ENCODE assay signal across 1 cellular context in the genomic region with DNA sequence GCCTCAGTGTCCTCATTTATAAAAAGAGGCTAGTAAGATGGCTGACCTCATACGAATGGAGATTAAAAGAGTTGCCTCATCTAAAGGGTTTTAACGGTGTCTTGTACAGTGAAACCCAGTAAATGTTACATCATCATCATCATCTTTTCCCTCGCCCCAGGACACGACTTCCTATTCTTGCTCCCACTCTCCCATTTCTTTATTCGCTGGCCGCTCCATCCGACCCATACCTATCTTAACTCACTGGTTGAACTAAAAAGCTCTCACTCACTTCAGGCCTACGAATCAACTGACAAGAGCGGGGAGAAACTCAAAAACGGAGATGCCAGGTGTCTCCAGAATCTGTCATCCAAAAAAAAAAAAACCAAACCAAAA.
TF ChIP-seq lines count a peak whose summit lies in the region.

No MANE protein-coding gene starts in this region.

TF ChIP-seq in H1, 55 proteins besides CTCF, POLR2A, EP300 and RAD21:
- no peak for TF ChIP-seq KDM1A (IDR thresholded peaks at IDR 0.05; ENCODE audit: borderline replicate concordance, low read length)
- no peak for TF ChIP-seq TCF12 (IDR thresholded peaks at IDR 0.05; ENCODE audit: low read depth, low read length)
- TF ChIP-seq JUN (IDR thresholded peaks at IDR 0.05; ENCODE audit: low read depth, low read length) = no peak
- no peak for TF ChIP-seq ZNF274 (IDR thresholded peaks at IDR 0.05; ENCODE audit: borderline replicate concordance, extremely low read depth, low read length)
- TF ChIP-seq YY1 (IDR thresholded peaks at IDR 0.05; ENCODE audit: low read depth, low read length) = no peak
- no peak for TF ChIP-seq EGR1 (IDR thresholded peaks at IDR 0.05; ENCODE audit: borderline replicate concordance, low read depth, low read length)
